ENCODE assay signal across 18 cellular contexts in the genomic region with DNA sequence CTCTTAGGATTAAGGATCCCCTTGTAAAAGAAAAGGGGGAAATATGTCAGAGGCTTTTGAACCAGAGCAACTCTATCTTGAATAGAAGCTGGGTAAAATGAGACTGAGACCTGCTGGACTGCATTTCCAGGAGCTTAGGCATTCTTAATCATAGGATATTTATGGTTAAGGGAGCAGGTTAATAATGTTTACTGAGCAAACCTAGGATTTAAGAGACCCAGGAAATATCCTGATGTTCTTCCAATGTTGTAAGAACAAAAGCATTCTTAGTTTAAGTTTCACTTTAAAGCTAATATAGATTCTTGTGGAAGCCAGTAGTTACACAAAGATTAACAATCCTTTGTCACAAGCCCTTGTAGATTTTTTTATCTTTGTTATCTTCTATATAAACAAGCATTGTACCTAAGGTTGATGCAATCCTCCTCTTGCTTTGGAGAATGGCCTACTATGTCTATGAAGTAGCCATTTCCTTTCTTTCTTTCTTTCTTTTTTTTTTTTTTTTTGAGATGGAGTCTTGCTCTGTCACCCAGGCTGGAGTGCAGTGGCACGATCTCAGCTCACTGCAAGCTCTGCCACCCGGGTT.
"Had no signal": no experiment of that assay in that cellular context is flagged by ENCODE, and none has a peak within 500 bp of the region (broad histone marks: within the 10 kb centered on the region; RNA-seq: fewer than 3 reads in every experiment).

No MANE protein-coding gene starts in this region.

- H3K4me3 Mint-ChIP-seq: activated naive CD4-positive, alpha-beta T cell treated with anti-CD3 and anti-CD28 coated beads, Interleukin-2, amount 50 U/mL, for 24 hours; memory B cell; natural killer cell treated with Interleukin-12 subunit alpha and Interleukin-12 subunit beta and Interleukin-15 and Interleukin-18, amount 100 ng/mL, for 72 hours; WTC11 had no signal

- ATAC-seq: gastroesophageal sphincter; left ventricle myocardium superior; natural killer cell treated with Interleukin-12 subunit alpha and Interleukin-12 subunit beta and Interleukin-15 and Interleukin-18, amount 100 ng/mL, for 72 hours; right cardiac atrium; upper lobe of right lung; WTC11 had no signal

- H3K36me3 ChIP-seq: brain microvascular endothelial cell, gastroesophageal sphincter, ovary, upper lobe of right lung had no signal

- H3K27ac Mint-ChIP-seq: activated naive CD4-positive, alpha-beta T cell treated with anti-CD3 and anti-CD28 coated beads, Interleukin-2, amount 50 U/mL, for 24 hours; memory B cell; natural killer cell treated with Interleukin-12 subunit alpha and Interleukin-12 subunit beta and Interleukin-15 and Interleukin-18, amount 100 ng/mL, for 72 hours; WTC11 had no signal

- H3K4me1 ChIP-seq: gastroesophageal sphincter, upper lobe of right lung had no signal

- H3K9me3 ChIP-seq: gastroesophageal sphincter, ovary, upper lobe of right lung had no signal

- H3K4me3 ChIP-seq: coronary artery, gastroesophageal sphincter, ovary, upper lobe of right lung had no signal

- H3K27me3 Mint-ChIP-seq: activated naive CD4-positive, alpha-beta T cell treated with anti-CD3 and anti-CD28 coated beads, Interleukin-2, amount 50 U/mL, for 24 hours; natural killer cell treated with Interleukin-12 subunit alpha and Interleukin-12 subunit beta and Interleukin-15 and Interleukin-18, amount 100 ng/mL, for 72 hours had no signal

- H3K4me1 Mint-ChIP-seq: activated naive CD4-positive, alpha-beta T cell treated with anti-CD3 and anti-CD28 coated beads, Interleukin-2, amount 50 U/mL, for 24 hours; memory B cell had no signal

- DNase-seq: activated gamma-delta T cell treated with Interleukin-2 at 50 U/mL for 16 hours; activated T-cell treated with anti-CD3 and anti-CD28 coated beads, Interleukin-2, amount 50 U/mL, for 1 hour; brain microvascular endothelial cell; cerebellar nuclear complex; head of caudate nucleus; hypothalamus; left ventricle myocardium superior; ovary; right cardiac atrium; stimulated activated CD4-positive, alpha-beta T cell treated with anti-CD3 and anti-CD28 coated beads, Interleukin-4, amount 100 ng/mL, for 24 hours; stimulated activated naive CD4-positive, alpha-beta T cell treated with Interleukin-2 at 50 U/mL for 16 hours; upper lobe of right lung had no signal

- H3K27ac ChIP-seq: brain microvascular endothelial cell, coronary artery, gastroesophageal sphincter, ovary, upper lobe of right lung had no signal

- H3K27me3 ChIP-seq: brain microvascular endothelial cell, gastroesophageal sphincter, ovary, upper lobe of right lung had no signal

- H3K36me3 Mint-ChIP-seq: activated naive CD4-positive, alpha-beta T cell treated with anti-CD3 and anti-CD28 coated beads, Interleukin-2, amount 50 U/mL, for 24 hours; memory B cell; natural killer cell treated with Interleukin-12 subunit alpha and Interleukin-12 subunit beta and Interleukin-15 and Interleukin-18, amount 100 ng/mL, for 72 hours had no signal
